Comparison of ENCODE assay signal across 7 cellular contexts in the genomic region with DNA sequence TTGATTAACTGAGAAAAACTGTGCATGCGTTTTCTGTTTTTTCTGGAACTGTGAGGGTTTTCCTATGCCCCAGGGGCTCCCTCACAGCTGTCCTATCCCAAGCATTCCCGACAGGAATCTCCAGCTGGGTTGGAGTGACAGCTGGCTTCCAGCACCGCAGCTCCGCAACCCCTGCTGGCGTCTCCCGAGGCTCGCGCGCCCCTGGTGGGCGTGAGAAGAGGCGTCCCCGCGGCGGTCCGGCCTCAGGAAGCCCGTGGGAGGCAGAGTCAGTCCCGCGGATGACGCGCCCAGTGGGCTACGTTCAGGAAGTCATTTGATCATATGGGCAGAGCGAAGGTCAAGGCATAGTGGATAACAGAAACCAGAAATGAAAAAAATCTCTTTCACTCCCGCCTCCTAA.
DNase-seq lines count a peak whose midpoint lies in the region; ATAC-seq and TF ChIP-seq lines count a peak whose summit lies in the region.
"Not testable (repeated sequence)": the region's sequence is repeated elsewhere in the genome, so short reads cannot be mapped to it uniquely, and the experiment has no call there.

No MANE protein-coding gene starts in this region.

- ATAC-seq in Right ventricle myocardium inferior: peak; percentile 59

- not testable (repeated sequence) for H3K36me3 ChIP-seq in adipocyte (ENCODE audit: control insufficient read depth, insufficient read depth, low read length, severe bottlenecking); hepatocyte (replicated peaks; ENCODE audit: insufficient read depth, low read depth)

- H3K27me3 ChIP-seq in adipocyte (replicated peaks; ENCODE audit: control insufficient read depth, insufficient read depth, low read length); hepatocyte: not testable (repeated sequence)

- not testable (repeated sequence) for H3K4me3 ChIP-seq in adipocyte (ENCODE audit: low read length); hepatocyte

- H3K79me2 ChIP-seq in hepatocyte: not testable (repeated sequence)

- not testable (repeated sequence) for H3K27me3 Mint-ChIP-seq in neural crest cell (ENCODE audit: low read depth)

- not testable (repeated sequence) for H3K9me3 Mint-ChIP-seq in neural crest cell

- H3K4me2 ChIP-seq in hepatocyte: peak overlapping the region; percentile 41

- not testable (repeated sequence) for H3K9ac ChIP-seq in adipocyte (ENCODE audit: low read length)

- not testable (repeated sequence) for H3K36me3 Mint-ChIP-seq in neural crest cell (ENCODE audit: low read depth)

- H3K27ac ChIP-seq in hepatocyte: not testable (repeated sequence)

- intact Hi-C loops in Right ventricle myocardium inferior (cut with DNase I): not testable (repeated sequence)

- not testable (repeated sequence) for H3K4me1 Mint-ChIP-seq in neural crest cell

- H3K4me1 ChIP-seq in adipocyte (ENCODE audit: control insufficient read depth, insufficient read depth, low read length); hepatocyte (ENCODE audit: insufficient read depth): not testable (repeated sequence)

- 47% methylated on average over 22 of the region's 23 CpGs for WGBS in hepatocyte (ENCODE audit: low lambda C conversion rate, missing lambda C conversion rate)

- H2AFZ ChIP-seq in hepatocyte: not testable (repeated sequence)

- H3K9me2 ChIP-seq in hepatocyte (replicated peaks; ENCODE audit: insufficient read depth): not testable (repeated sequence)

- H4K20me1 ChIP-seq in hepatocyte (ENCODE audit: insufficient read depth, poor library complexity, severe bottlenecking): not testable (repeated sequence)

- DNase-seq in Daoy (ENCODE audit: low read depth) (peak; percentile 59), LHCN-M2 (ENCODE audit: low read depth) (peak; percentile 17), adipocyte (ENCODE audit: low read depth) (peak; percentile 57), dedifferentiated amniotic fluid mesenchymal stem cell (ENCODE audit: extremely low spot score) (peak; percentile 14), hepatocyte (ENCODE audit: low spot score) (peak; percentile 19), neural crest cell (ENCODE audit: low read depth, low spot score) (peak; percentile 47)
- DNase-seq in Right ventricle myocardium inferior (ENCODE audit: missing footprints): not testable (repeated sequence)

- H3K9me3 ChIP-seq in adipocyte (ENCODE audit: control insufficient read depth, low read length); hepatocyte (ENCODE audit: low read depth): not testable (repeated sequence)

- peak; percentile 9 for TF ChIP-seq CTCF in hepatocyte (IDR thresholded peaks at IDR 0.05; ENCODE audit: poor library complexity)
- peak; percentile 42 for TF ChIP-seq CTCF in neural crest cell (conservative IDR thresholded peaks at IDR 0.05)

- H3K4me3 Mint-ChIP-seq in neural crest cell: not testable (repeated sequence)

- not testable (repeated sequence) for H3K27ac Mint-ChIP-seq in neural crest cell (ENCODE audit: unreplicated experiment)
